ENCODE assay signal across 11 cellular contexts in the genomic region with DNA sequence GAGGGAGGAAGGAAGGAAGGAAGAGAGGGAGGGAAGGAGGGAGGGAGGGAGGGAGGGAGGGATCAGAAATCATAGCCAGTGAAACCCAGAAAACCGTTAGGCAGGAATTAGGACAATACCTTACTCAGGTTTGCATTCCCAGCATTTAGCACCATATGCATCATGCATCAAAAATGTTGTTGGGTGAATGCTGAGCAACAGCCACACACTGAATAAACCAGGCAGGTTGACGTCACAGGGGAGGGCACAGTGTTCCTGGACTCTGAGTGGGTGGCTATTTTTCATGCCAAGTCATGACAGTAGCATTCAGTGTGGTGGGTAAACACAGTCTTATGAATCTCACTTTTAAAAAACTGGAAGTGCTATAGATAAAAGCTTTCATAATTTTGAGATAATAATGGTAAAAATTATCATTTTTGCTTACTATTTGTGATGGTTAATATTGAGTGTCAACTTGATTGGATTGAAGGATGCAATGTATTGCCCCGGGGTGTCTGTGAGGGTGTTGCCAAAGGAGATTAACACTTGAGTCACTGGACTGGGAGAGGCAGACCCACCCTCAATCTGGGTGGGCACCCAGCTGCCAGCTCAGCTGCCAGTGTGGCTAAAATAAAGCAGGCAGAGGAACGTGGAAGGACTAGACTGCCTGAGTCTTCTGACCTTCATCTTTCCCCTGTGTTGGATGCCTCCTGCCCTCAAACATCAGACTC.
A peak's percentile ranks its signal among the peaks of the same experiment; 100 is the strongest.
DNase-seq lines count a peak whose midpoint lies in the region; ATAC-seq, FAIRE-seq and TF ChIP-seq lines count a peak whose summit lies in the region.
"Had no signal": no experiment of that assay in that cellular context is flagged by ENCODE, and none has a peak within 500 bp of the region (broad histone marks: within the 10 kb centered on the region; RNA-seq: fewer than 3 reads in every experiment).

No MANE protein-coding gene starts in this region.

- H3K4me1 ChIP-seq in heart left ventricle: no peaks in the 10 kb centered on the region
- H3K4me1 ChIP-seq: heart right ventricle had no signal

- peak; percentile 74 for FAIRE-seq in urothelium cell line (lab: Jason Lieb, UNC)

- no peaks in the 10 kb centered on the region for H3K36me3 ChIP-seq in heart left ventricle
- H3K36me3 ChIP-seq: BLaER1, heart right ventricle had no signal

- H3K27me3 ChIP-seq in heart left ventricle: peaks cover 0 to 19% (median 0%) of the 10 kb centered on the region in 9 donors
- H3K27me3 ChIP-seq: BLaER1 had no signal

- DNase-seq in heart left ventricle (peak in 1 of 5 donors; percentile 33), Right ventricle myocardium superior (no peak), astrocyte of the spinal cord (ENCODE audit: low read depth, low spot score) (peak; percentile 95), islet precursor cell (peak; percentile 83), urothelium cell line (ENCODE audit: low spot score) (peak; percentile 87)
- DNase-seq: NCI-H1092 treated with DMSO at 0.1 percent for 48 hours had no signal

- no peak overlapping the region for H3K4me3 ChIP-seq in heart left ventricle
- H3K4me3 ChIP-seq in astrocyte of the spinal cord (ENCODE audit: low read depth, low read length): no peak overlapping the region
- H3K4me3 ChIP-seq: BLaER1, heart right ventricle had no signal

- 48 to 63% (median 56%) methylated on average over 4 of the region's 4 CpGs for WGBS in heart left ventricle, 4 donors

- H3K9me3 ChIP-seq in heart left ventricle: no peaks in the 10 kb centered on the region
- H3K9me3 ChIP-seq: BLaER1, heart right ventricle had no signal

- peak; percentile 44 to 72 (median 68) for ATAC-seq in heart left ventricle
- ATAC-seq in Right ventricle myocardium superior (ENCODE audit: poor library complexity): no peak
- ATAC-seq in HG02870 (IDR thresholded peaks at IDR 0.05; ENCODE audit: unreplicated experiment): no peak
- ATAC-seq in HG03280 (IDR thresholded peaks at IDR 0.05; ENCODE audit: unreplicated experiment): no peak
- no peak for ATAC-seq in GM21390 (IDR thresholded peaks at IDR 0.05; ENCODE audit: unreplicated experiment)

- in situ Hi-C loops in astrocyte of the spinal cord (cut with HindIII; ENCODE audit: low sequenced_read_pairs): no loop called here

- H3K27ac ChIP-seq in heart left ventricle: no peak overlapping the region
- H3K27ac ChIP-seq: BLaER1, heart right ventricle had no signal

- intact Hi-C loops in heart left ventricle (cut with DNase I): no loop called here
- intact Hi-C loops in Right ventricle myocardium superior (cut with DNase I): no loop called here

- TF ChIP-seq CTCF in heart left ventricle (IDR thresholded peaks at IDR 0.05) (no peak), astrocyte of the spinal cord (IDR thresholded peaks at IDR 0.05; ENCODE audit: low read depth, low read length) (no peak)

- no peak for TF ChIP-seq POLR2A in heart left ventricle (IDR thresholded peaks at IDR 0.05)

Comparison
In these comparisons a context has a peak if more than half of its experiments do, and no peak if none do; other contexts are left out.
1. ATAC-seq: peak in heart left ventricle (4 of 4); none in Right ventricle myocardium superior (single experiment), HG02870 (single experiment), HG03280 (single experiment) and GM21390 (single experiment).